Comparison of ENCODE assay signal across 1 cellular context in genomic region chr7:143384148-143384547, GRCh38.
TF ChIP-seq lines count a peak whose summit lies in the region.

No MANE protein-coding gene starts in this region.

TF ChIP-seq in GM23338, 12 proteins besides CTCF, POLR2A, EP300 and RAD21 (continued from another document):
- no peak for TF ChIP-seq ZNF462 (CRISPR knock-in tag; IDR thresholded peaks at IDR 0.05)
- no peak for TF ChIP-seq JUNB (IDR thresholded peaks at IDR 0.05; ENCODE audit: unreplicated experiment)
- TF ChIP-seq CREB1 (CRISPR knock-in tag; IDR thresholded peaks at IDR 0.05; ENCODE audit: low read depth), result no peak
- TF ChIP-seq ZNF331 (CRISPR knock-in tag; IDR thresholded peaks at IDR 0.05; ENCODE audit: low read depth), result no peak
- TF ChIP-seq REST (IDR thresholded peaks at IDR 0.05; ENCODE audit: unreplicated experiment), result no peak
- no peak for TF ChIP-seq NANOG (IDR thresholded peaks at IDR 0.05; ENCODE audit: borderline replicate concordance)
- TF ChIP-seq ETS1 (IDR thresholded peaks at IDR 0.05), result no peak
- TF ChIP-seq EZH2phosphoT487 (IDR thresholded peaks at IDR 0.05; ENCODE audit: unreplicated experiment), result no peak
- no peak for TF ChIP-seq STAT1 (IDR thresholded peaks at IDR 0.05; ENCODE audit: unreplicated experiment)
- TF ChIP-seq EZH2 (IDR thresholded peaks at IDR 0.05; ENCODE audit: low read depth, unreplicated experiment), result no peak
